19 cellular contexts compared by ENCODE assay signal in genomic region chr14:101318271-101318670, GRCh38.
"Had no signal": no experiment of that assay in that cellular context is flagged by ENCODE, and none has a peak within 500 bp of the region (broad histone marks: within the 10 kb centered on the region; RNA-seq: fewer than 3 reads in every experiment).

No MANE protein-coding gene starts in this region.

- H3K4me1 ChIP-seq: gastrocnemius medialis, heart right ventricle, left ventricle myocardium inferior, lower lobe of right lung, sigmoid colon, upper lobe of right lung had no signal

- H3K36me3 Mint-ChIP-seq: memory B cell had no signal

- H3K4me3 Mint-ChIP-seq: memory B cell, naive B cell, neural crest cell had no signal

- H3K27ac ChIP-seq: dorsolateral prefrontal cortex, gastrocnemius medialis, heart right ventricle, left ventricle myocardium inferior, lower lobe of right lung, sigmoid colon, skin epidermis, upper lobe of right lung had no signal

- H3K27me3 ChIP-seq: gastrocnemius medialis, heart right ventricle, sigmoid colon, upper lobe of right lung had no signal

- H3K9me3 ChIP-seq: gastrocnemius medialis had no signal

- DNase-seq: central memory CD4-positive, alpha-beta T cell; cortex of kidney; dorsolateral prefrontal cortex; effector CD8-positive, alpha-beta T cell; gastrocnemius medialis; heart right ventricle; left ventricle myocardium inferior; lower lobe of right lung; midbrain; naive B cell; posterior cingulate gyrus; sigmoid colon; stimulated activated CD4-positive, alpha-beta T cell treated with anti-CD3 and anti-CD28 coated beads, Interleukin-12 subunit alpha, Interleukin-12 subunit beta, amount 100 ng/mL, for 4 hours; stimulated activated naive CD4-positive, alpha-beta T cell; upper lobe of right lung had no signal

- H3K36me3 ChIP-seq: gastrocnemius medialis, heart right ventricle, left ventricle myocardium inferior, lower lobe of right lung, sigmoid colon, upper lobe of right lung had no signal

- H3K27ac Mint-ChIP-seq: memory B cell, naive B cell had no signal

- H3K4me3 ChIP-seq: dorsolateral prefrontal cortex, gastrocnemius medialis, heart right ventricle, left ventricle myocardium inferior, lower lobe of right lung, sigmoid colon, skin epidermis, upper lobe of right lung had no signal

- ATAC-seq: esophagus mucosa, gastrocnemius medialis, heart right ventricle, lower lobe of right lung, upper lobe of right lung had no signal

- H3K4me1 Mint-ChIP-seq: memory B cell, naive B cell had no signal
